Comparison of ENCODE assay signal across 20 cellular contexts in the genomic region with DNA sequence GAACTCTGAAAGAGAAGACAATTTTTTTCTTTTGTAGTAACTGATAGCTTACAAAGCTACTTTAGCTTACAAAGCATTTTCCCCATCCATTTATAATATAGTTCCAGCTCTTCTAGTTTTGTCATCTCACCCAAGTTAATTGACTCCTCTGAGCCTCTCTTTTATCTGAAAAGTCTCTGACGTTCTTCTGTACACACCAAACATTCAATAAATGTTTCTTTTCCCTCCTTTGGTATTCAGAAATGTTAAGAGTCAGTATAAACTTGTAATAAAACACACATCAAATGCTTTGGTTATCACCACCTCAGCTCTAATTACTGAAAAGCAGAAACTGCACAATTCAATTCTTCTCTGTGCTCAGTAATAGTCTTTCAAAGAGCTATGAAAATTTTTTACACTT.
"Had no signal": no experiment of that assay in that cellular context is flagged by ENCODE, and none has a peak within 500 bp of the region (broad histone marks: within the 10 kb centered on the region; RNA-seq: fewer than 3 reads in every experiment).

No MANE protein-coding gene starts in this region.

- H3K36me3 ChIP-seq: ovary had no signal

- H3K4me3 ChIP-seq: adrenal gland, left ventricle myocardium inferior, ovary, skin epidermis, transverse colon had no signal

- DNase-seq: activated CD4-positive, alpha-beta T cell treated with anti-CD3 and anti-CD28 coated beads, Interleukin-2, amount 10 ng/mL, durations not matched to agents 24 days and 14 days; activated CD8-positive, alpha-beta T cell treated with anti-CD3 and anti-CD28 coated beads, Interleukin-2, amount 10 ng/mL, durations not matched to agents 7 days and 5 days; activated T-cell treated with anti-CD3 and anti-CD28 coated beads, Interleukin-2, amount 50 U/mL, for 1 hour; adrenal gland; cerebellar nuclear complex; effector CD4-positive, alpha-beta T cell; foreskin melanocyte; kidney glomerular epithelial cell; left ventricle myocardium inferior; ovary; right cardiac atrium; stimulated activated CD4-positive, alpha-beta T cell treated with anti-CD3 and anti-CD28 coated beads, Interleukin-2, amount 100 ng/mL, for 24 hours; stimulated activated naive B cell treated with anti-CD40 and anti-IgM and Interleukin-4, amounts not matched to agents 10 μg/mL and 1 μg/mL and 100 μg/mL, for 72 hours; transverse colon had no signal

- H3K27me3 ChIP-seq: adrenal gland, neutrophil, ovary, transverse colon had no signal

- H3K27ac ChIP-seq: adrenal gland, left ventricle myocardium inferior, neutrophil, ovary, skin epidermis, transverse colon had no signal

- H3K4me3 Mint-ChIP-seq: activated CD4-positive, alpha-beta T cell treated with anti-CD3 and anti-CD28 coated beads, Interleukin-2, amount 10 ng/mL, durations not matched to agents 24 days and 14 days; activated CD8-positive, alpha-beta T cell treated with anti-CD3 and anti-CD28 coated beads, Interleukin-2, amount 10 ng/mL, durations not matched to agents 7 days and 5 days; activated T-helper 17 cell treated with anti-CD3 and anti-CD28 coated beads, Interleukin-2, amount 50 U/mL, for 72 hours; dendritic cell treated with granulocyte-macrophage colony-stimulating factor and Interleukin-4, amounts not matched to agents 40 ng/mL and 50 ng/mL, for 4 days; natural killer cell treated with Interleukin-12 subunit alpha and Interleukin-12 subunit beta and Interleukin-15 and Interleukin-18, amount 100 ng/mL, for 72 hours; stimulated activated naive B cell treated with anti-CD40 and anti-IgM and Interleukin-4, amounts not matched to agents 10 μg/mL and 1 μg/mL and 100 μg/mL, for 72 hours had no signal

- H3K9me3 ChIP-seq: adrenal gland, left ventricle myocardium inferior, neutrophil, ovary, transverse colon had no signal

- H3K36me3 Mint-ChIP-seq: natural killer cell treated with Interleukin-12 subunit alpha and Interleukin-12 subunit beta and Interleukin-15 and Interleukin-18, amount 100 ng/mL, for 72 hours had no signal

- H3K27ac Mint-ChIP-seq: activated CD4-positive, alpha-beta T cell treated with anti-CD3 and anti-CD28 coated beads, Interleukin-2, amount 10 ng/mL, durations not matched to agents 24 days and 14 days; activated CD8-positive, alpha-beta T cell treated with anti-CD3 and anti-CD28 coated beads, Interleukin-2, amount 10 ng/mL, durations not matched to agents 7 days and 5 days; activated naive CD4-positive, alpha-beta T cell treated with anti-CD3 and anti-CD28 coated beads, Interleukin-2, amount 50 U/mL, for 72 hours; activated T-helper 17 cell treated with anti-CD3 and anti-CD28 coated beads, Interleukin-2, amount 50 U/mL, for 72 hours; dendritic cell treated with granulocyte-macrophage colony-stimulating factor and Interleukin-4, amounts not matched to agents 40 ng/mL and 50 ng/mL, for 4 days; natural killer cell treated with Interleukin-12 subunit alpha and Interleukin-12 subunit beta and Interleukin-15 and Interleukin-18, amount 100 ng/mL, for 72 hours; stimulated activated naive B cell treated with anti-CD40 and anti-IgM and Interleukin-4, amounts not matched to agents 10 μg/mL and 1 μg/mL and 100 μg/mL, for 72 hours had no signal

- H3K9me3 Mint-ChIP-seq: activated CD4-positive, alpha-beta T cell treated with anti-CD3 and anti-CD28 coated beads, Interleukin-2, amount 10 ng/mL, durations not matched to agents 24 days and 14 days; activated naive CD4-positive, alpha-beta T cell treated with anti-CD3 and anti-CD28 coated beads, Interleukin-2, amount 50 U/mL, for 72 hours; activated T-helper 17 cell treated with anti-CD3 and anti-CD28 coated beads, Interleukin-2, amount 50 U/mL, for 72 hours; dendritic cell treated with granulocyte-macrophage colony-stimulating factor and Interleukin-4, amounts not matched to agents 40 ng/mL and 50 ng/mL, for 4 days; natural killer cell treated with Interleukin-12 subunit alpha and Interleukin-12 subunit beta and Interleukin-15 and Interleukin-18, amount 100 ng/mL, for 72 hours; stimulated activated naive B cell treated with anti-CD40 and anti-IgM and Interleukin-4, amounts not matched to agents 10 μg/mL and 1 μg/mL and 100 μg/mL, for 72 hours had no signal

- H3K27me3 Mint-ChIP-seq: activated CD4-positive, alpha-beta T cell treated with anti-CD3 and anti-CD28 coated beads, Interleukin-2, amount 10 ng/mL, durations not matched to agents 24 days and 14 days; activated T-helper 17 cell treated with anti-CD3 and anti-CD28 coated beads, Interleukin-2, amount 50 U/mL, for 72 hours; dendritic cell treated with granulocyte-macrophage colony-stimulating factor and Interleukin-4, amounts not matched to agents 40 ng/mL and 50 ng/mL, for 4 days; natural killer cell treated with Interleukin-12 subunit alpha and Interleukin-12 subunit beta and Interleukin-15 and Interleukin-18, amount 100 ng/mL, for 72 hours; stimulated activated naive B cell treated with anti-CD40 and anti-IgM and Interleukin-4, amounts not matched to agents 10 μg/mL and 1 μg/mL and 100 μg/mL, for 72 hours had no signal
